Comparison of ENCODE assay signal across 8 cellular contexts in genomic region chr14:65100905-65101541, GRCh38. TPM values are rescaled to one million over a fixed set of nuclear protein-coding genes. Genes with fewer than 3 reads are reported as not detected.
DNase-seq lines count a peak whose midpoint lies in the region; ATAC-seq and TF ChIP-seq lines count a peak whose summit lies in the region.

No MANE protein-coding gene starts in this region.

- TF ChIP-seq CTCF in MCF 10A (IDR thresholded peaks at IDR 0.05; ENCODE audit: unreplicated experiment) (no peak), mesothelial cell of epicardium (IDR thresholded peaks at IDR 0.05; ENCODE audit: unreplicated experiment) (no peak)

- H3K4me1 Mint-ChIP-seq in IgD-negative memory B cell (peaks cover 29 to 44% (median 29%) of the 10 kb centered on the region in 3 donors), MCF 10A (ENCODE audit: insufficient read depth, unreplicated experiment) (peaks cover 17% of the 10 kb centered on the region), mesothelial cell of epicardium (peaks cover 29% of the 10 kb centered on the region)

- peak; percentile 16 for DNase-seq in ACHN
- DNase-seq in MCF 10A (ENCODE audit: unreplicated experiment) = peak; percentile 1
- DNase-seq in mesothelial cell of epicardium (ENCODE audit: low spot score in 2 of 2, unreplicated experiment in 2 of 2) = no peak
- DNase-seq in NCI-H2196 (lab: John Stamatoyannopoulos, UW; ENCODE audit: unreplicated experiment) = no peak
- no peak for DNase-seq in amygdala (lab: John Stamatoyannopoulos, UW)
- DNase-seq in EL = no peak

- ATAC-seq in HG03442 (IDR thresholded peaks at IDR 0.05; ENCODE audit: unreplicated experiment) = no peak

- H3K9me3 Mint-ChIP-seq in IgD-negative memory B cell (no peaks in the 10 kb centered on the region), MCF 10A (ENCODE audit: unreplicated experiment) (no peaks in the 10 kb centered on the region), mesothelial cell of epicardium (no peaks in the 10 kb centered on the region)

- BruUV-seq in MCF 10A (replicated peaks; lab: Mats Ljungman, UMichigan) = TSS peak; percentile 44

- POLR2A ChIA-PET in MCF 10A (lab: Yijun Ruan, JAX) = interaction anchor here (0.6 to 1.4 kb wide), 5 partner anchors 44 to 163 kb away, joined by 3 to 9 read pairs (median 3); no protein-coding TSS in a partner anchor

- intact Hi-C loops in MCF 10A (cut with micrococcal nuclease) = loop anchor here (1.0 to 5.0 kb wide), 2 partner anchors 61 to 114 kb away; no protein-coding TSS in a partner anchor

- in situ Hi-C loops in ACHN (cut with HindIII; ENCODE audit: low pct_ligation_motif_present, low pct_unique_long_range_greater_than_20kb, low sequenced_read_pairs) = no loop called here

- H3K4me3 Mint-ChIP-seq in IgD-negative memory B cell = peak overlapping the region; percentile 80 to 100 (median 94)
- peak overlapping the region; percentile 74 for H3K4me3 Mint-ChIP-seq in MCF 10A (ENCODE audit: unreplicated experiment)
- H3K4me3 Mint-ChIP-seq in mesothelial cell of epicardium = peak overlapping the region; percentile 100

- CTCF ChIA-PET in MCF 10A (lab: Yijun Ruan, JAX) = interaction anchor here (0.7 kb wide), 1 partner anchor 1487 kb away, joined by 3 read pairs; no protein-coding TSS in a partner anchor

- H3K27me3 Mint-ChIP-seq in IgD-negative memory B cell (no peaks in the 10 kb centered on the region), MCF 10A (ENCODE audit: insufficient read depth, unreplicated experiment) (no peaks in the 10 kb centered on the region), mesothelial cell of epicardium (ENCODE audit: low read depth) (no peaks in the 10 kb centered on the region)

- peak overlapping the region; percentile 82 to 97 (median 90) for H3K27ac Mint-ChIP-seq in IgD-negative memory B cell
- H3K27ac Mint-ChIP-seq in MCF 10A (ENCODE audit: low read depth, unreplicated experiment) = peak overlapping the region; percentile 94
- H3K27ac Mint-ChIP-seq in mesothelial cell of epicardium = peak overlapping the region; percentile 85

- H3K36me3 Mint-ChIP-seq in IgD-negative memory B cell (no peaks in the 10 kb centered on the region), MCF 10A (ENCODE audit: insufficient read depth, unreplicated experiment) (peaks cover 27% of the 10 kb centered on the region), mesothelial cell of epicardium (peaks cover 6% of the 10 kb centered on the region)

RNA-seq across cellular contexts. Expression of gene MAX, which starts 1.3 kb away (rescaled TPM):
- 131 TPM for polyA plus RNA-seq in IgD-negative memory B cell
- total RNA-seq in MCF 10A (2022) (116 and 125 TPM in 2 replicates), mesothelial cell of epicardium (73.1 to 87.9 TPM (median 83.2 TPM) in 3 replicates)

Comparison
In these comparisons a context has a peak if more than half of its experiments do, and no peak if none do; other contexts are left out.
1. DNase-seq: peak in ACHN (single experiment) and MCF 10A (single experiment); none in mesothelial cell of epicardium (0 of 2), NCI-H2196 (single experiment), amygdala (0 of 56) and EL (single experiment).
2. Peak in every context shown above with its lines, with median percentiles within 50 percentile points of each other: H3K27ac Mint-ChIP-seq and H3K4me3 Mint-ChIP-seq.